8 cellular contexts compared by ENCODE assay signal in genomic region chr19:58499021-58499927, GRCh38. TPM values are rescaled to one million over a fixed set of nuclear protein-coding genes. Genes with fewer than 3 reads are reported as not detected.
DNase-seq lines count a peak whose midpoint lies in the region; ATAC-seq and TF ChIP-seq lines count a peak whose summit lies in the region.

No MANE protein-coding gene starts in this region.

- H3K9me3 Mint-ChIP-seq in nephron: peaks cover 3% of the 10 kb centered on the region

- peak overlapping the region; percentile 90 to 91 (median 90) for H3K4me3 Mint-ChIP-seq in nephron

- DNase-seq in ELR (ENCODE audit: low read depth) (peak; percentile 98), GOT3 (lab: John Stamatoyannopoulos, UW) (peak; percentile 89), LNCaP clone FGC (ENCODE audit: low read depth) (peak; percentile 98), RPMI8226 (peak; percentile 100), fibroblast of the aortic adventitia (ENCODE audit: low read depth) (peak; percentile 98)
- DNase-seq in activated effector memory CD4-positive, alpha-beta T cell treated with Interleukin-2 at 50 U/mL for 16 hours: peak; percentile 90
- DNase-seq in stimulated activated naive CD8-positive, alpha-beta T cell treated with anti-CD3 and anti-CD28 coated beads, Interleukin-15, Interleukin-2, amounts not matched to agents 100 U/mL and 50 U/mL, for 24 hours: peak; percentile 100

- peak; percentile 99 for ATAC-seq in stimulated activated naive CD8-positive, alpha-beta T cell treated with anti-CD3 and anti-CD28 coated beads, Interleukin-15, Interleukin-2, amounts not matched to agents 100 U/mL and 50 U/mL, for 24 hours

- H3K36me3 Mint-ChIP-seq in nephron (ENCODE audit: low read depth): no peaks in the 10 kb centered on the region

- H3K27ac Mint-ChIP-seq in nephron: peak overlapping the region; percentile 84 to 96 (median 86)

- TF ChIP-seq CTCF in LNCaP clone FGC (IDR thresholded peaks at IDR 0.05; ENCODE audit: control insufficient read depth, extremely low read depth, insufficient read depth) (no peak), fibroblast of the aortic adventitia (IDR thresholded peaks at IDR 0.05; ENCODE audit: insufficient read depth, low read length) (peak; percentile 51), nephron (IDR thresholded peaks at IDR 0.05; ENCODE audit: unreplicated experiment in 3 of 3) (peak in 2 of 3 experiments; percentile 18 to 43)

- peaks cover 4% of the 10 kb centered on the region for H3K27me3 Mint-ChIP-seq in nephron (ENCODE audit: low read depth)

- H3K4me1 Mint-ChIP-seq in nephron: peaks cover 14% of the 10 kb centered on the region

- H3K4me3 ChIP-seq in LNCaP clone FGC (ENCODE audit: low read depth, low read length) (peak overlapping the region; percentile 83), fibroblast of the aortic adventitia (ENCODE audit: low read depth, low read length) (peak overlapping the region; percentile 75)

RNA-seq across cellular contexts. Expression of gene SLC27A5, which starts 12.5 kb away (rescaled TPM):
- total RNA-seq in fibroblast of the aortic adventitia (ENCODE audit: low replicate concordance): 5.2 and 5.5 TPM in 2 replicates

RNA-seq across cellular contexts. Expression of gene ZBTB45, which starts 20.3 kb away (rescaled TPM):
- total RNA-seq in fibroblast of the aortic adventitia (ENCODE audit: low replicate concordance): 9.2 and 9.9 TPM in 2 replicates

RNA-seq across cellular contexts. Expression of gene ZNF446, which starts 23.1 kb away (rescaled TPM):
- total RNA-seq in fibroblast of the aortic adventitia (ENCODE audit: low replicate concordance): 6.7 and 7.5 TPM in 2 replicates

RNA-seq across cellular contexts. Expression of gene ZNF324, which starts 32.4 kb away (rescaled TPM):
- total RNA-seq in fibroblast of the aortic adventitia (ENCODE audit: low replicate concordance): 9.2 and 18.4 TPM in 2 replicates

RNA-seq across cellular contexts. Expression of gene TRIM28, which starts 44.6 kb away (rescaled TPM):
- 233 and 474 TPM in 2 replicates for total RNA-seq in fibroblast of the aortic adventitia (ENCODE audit: low replicate concordance)

Comparison
In these comparisons a context has a peak if more than half of its experiments do, and no peak if none do; other contexts are left out.
1. Peak in every context shown above with its lines: DNase-seq, ATAC-seq and H3K4me3 ChIP-seq.